Comparison of ENCODE assay signal across 1 cellular context in the genomic region with DNA sequence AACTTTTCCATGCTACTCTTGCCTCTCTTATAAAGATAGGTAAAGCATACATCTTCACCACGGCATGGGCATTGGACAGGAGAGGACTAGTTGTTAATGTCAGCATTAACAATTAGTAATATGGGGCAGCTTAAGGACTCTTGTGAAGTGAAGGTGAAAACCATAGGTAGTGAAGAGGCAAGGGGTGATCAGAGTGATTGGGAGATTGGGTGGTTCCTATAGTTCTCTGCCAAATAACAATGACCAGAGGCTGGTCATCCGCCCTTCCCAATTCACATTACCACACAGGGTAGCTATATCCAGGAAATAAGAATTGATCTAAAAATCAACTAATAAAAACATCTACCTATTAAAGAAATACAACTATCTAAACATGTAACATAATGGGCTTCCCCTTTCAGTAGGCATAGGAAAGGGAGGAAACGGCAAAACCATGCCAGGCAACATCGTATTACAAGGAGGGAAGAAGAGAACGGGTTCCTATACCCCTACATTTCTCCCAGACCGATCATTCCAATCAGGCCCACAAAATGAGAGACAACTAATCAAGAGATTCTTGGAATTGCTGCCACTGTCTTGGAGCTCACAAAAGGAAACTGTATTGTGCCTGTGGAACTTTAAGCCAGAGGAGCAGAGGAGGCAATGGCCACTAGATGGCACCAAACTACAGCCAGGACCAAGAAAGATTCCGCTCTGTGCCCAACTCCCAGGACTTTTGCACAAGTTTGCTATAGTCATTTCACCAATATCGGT.
TF ChIP-seq lines count a peak whose summit lies in the region.

No MANE protein-coding gene starts in this region.

TF ChIP-seq in HEK293, 187 proteins besides CTCF, POLR2A, EP300 and RAD21 (continued from another document):
- no peak for TF ChIP-seq ZNF148 (tag by site-specific recombination; IDR thresholded peaks at IDR 0.05; ENCODE audit: borderline replicate concordance)
